In the genomic region with DNA sequence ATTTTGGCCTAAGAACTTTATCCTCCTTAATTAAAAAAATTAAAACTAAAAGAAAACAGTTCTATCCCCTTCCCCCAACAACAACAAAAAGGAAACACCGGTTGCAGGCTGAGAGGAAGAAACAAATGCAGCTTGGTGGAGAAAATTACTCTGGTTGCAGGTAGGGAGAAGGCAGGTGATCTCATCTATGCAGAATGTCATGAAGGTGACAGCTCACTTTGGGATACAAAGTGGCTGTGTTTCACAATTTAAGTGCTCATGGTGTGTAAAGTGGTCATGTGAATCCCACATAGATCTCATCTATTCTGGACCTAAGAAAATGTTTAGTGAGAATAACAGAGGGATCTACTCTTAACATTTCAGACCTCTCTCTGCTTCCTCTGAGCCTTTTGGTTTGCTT, we compare ENCODE assay signal across 19 cellular contexts.
DNase-seq lines count a peak whose midpoint lies in the region; ATAC-seq and TF ChIP-seq lines count a peak whose summit lies in the region.
"Had no signal": no experiment of that assay in that cellular context is flagged by ENCODE, and none has a peak within 500 bp of the region (broad histone marks: within the 10 kb centered on the region; RNA-seq: fewer than 3 reads in every experiment).

No MANE protein-coding gene starts in this region.

- no peak overlapping the region for H2BK5ac ChIP-seq in mesendoderm (ENCODE audit: low read length)

- H3K27ac ChIP-seq in RWPE2 (ENCODE audit: poor library complexity, severe bottlenecking) (peak overlapping the region; percentile 44), foreskin keratinocyte (no peak overlapping the region), mesendoderm (ENCODE audit: low read depth, low read length) (peak overlapping the region; percentile 36)
- H3K27ac ChIP-seq: A549; BLaER1 treated with 17β-estradiol and CSF1 and Interleukin-3, amounts not matched to agents 10 nM and 100 nM; PC-9 had no signal

- H4K5ac ChIP-seq in mesendoderm (ENCODE audit: low read length) = no peak overlapping the region

- H3K4me1 ChIP-seq in RWPE2 (ENCODE audit: insufficient read depth, poor library complexity, severe bottlenecking) (peaks cover 10% of the 10 kb centered on the region), foreskin keratinocyte (peaks cover 18% of the 10 kb centered on the region), mesendoderm (ENCODE audit: control insufficient read depth, low read depth, low read length) (no peaks in the 10 kb centered on the region)
- H3K4me1 ChIP-seq: A549; BLaER1 treated with 17β-estradiol and CSF1 and Interleukin-3, amounts not matched to agents 10 nM and 100 nM had no signal

- no peak overlapping the region for H3K18ac ChIP-seq in mesendoderm (ENCODE audit: low read length)

- H3K79me2 ChIP-seq in mesendoderm (ENCODE audit: control insufficient read depth, insufficient read depth, low read length) = no peaks in the 10 kb centered on the region

- H3K4me3 ChIP-seq in H7 (ENCODE audit: insufficient read depth, low read depth, low read length) (no peak overlapping the region), RWPE2 (ENCODE audit: severe bottlenecking) (no peak overlapping the region), mesendoderm (ENCODE audit: low read length) (no peak overlapping the region)
- H3K4me3 ChIP-seq: A549; BLaER1 treated with 17β-estradiol and CSF1 and Interleukin-3, amounts not matched to agents 10 nM and 100 nM; PC-9 had no signal

- H3K4me2 ChIP-seq in mesendoderm (ENCODE audit: low read length) = no peak overlapping the region
- H3K4me2 ChIP-seq: A549; BLaER1 treated with 17β-estradiol and CSF1 and Interleukin-3, amounts not matched to agents 10 nM and 100 nM; PC-9 had no signal

- no CpG with 5 or more reads among the region's 1 CpG for WGBS in mesendoderm (ENCODE audit: extremely low coverage, insufficient coverage, low lambda C conversion rate)

- H3K27me3 ChIP-seq in H7 (ENCODE audit: control insufficient read depth, insufficient read depth, low read length) (no peaks in the 10 kb centered on the region), RWPE2 (ENCODE audit: insufficient read depth, poor library complexity, severe bottlenecking) (no peaks in the 10 kb centered on the region), foreskin keratinocyte (no peaks in the 10 kb centered on the region), mesendoderm (ENCODE audit: insufficient read depth, low read length, poor library complexity) (no peaks in the 10 kb centered on the region)
- H3K27me3 ChIP-seq: BLaER1 treated with 17β-estradiol and CSF1 and Interleukin-3, amounts not matched to agents 10 nM and 100 nM had no signal

- no peaks in the 10 kb centered on the region for H3K36me3 ChIP-seq in H7 (replicated peaks; ENCODE audit: control insufficient read depth, insufficient read depth, low read length)
- no peaks in the 10 kb centered on the region for H3K36me3 ChIP-seq in RWPE2 (ENCODE audit: low read depth)
- no peaks in the 10 kb centered on the region for H3K36me3 ChIP-seq in mesendoderm (ENCODE audit: control insufficient read depth, insufficient read depth, low read length)
- H3K36me3 ChIP-seq: BLaER1 treated with 17β-estradiol and CSF1 and Interleukin-3, amounts not matched to agents 10 nM and 100 nM had no signal

- H4K8ac ChIP-seq in mesendoderm (ENCODE audit: low read depth, low read length) = no peak overlapping the region

- H2BK120ac ChIP-seq in mesendoderm (ENCODE audit: low read depth, low read length) = no peak overlapping the region

- H3K4ac ChIP-seq in mesendoderm (ENCODE audit: low read depth, low read length) = no peak overlapping the region

- no peak overlapping the region for H3K9ac ChIP-seq in mesendoderm (ENCODE audit: low read length)
- H3K9ac ChIP-seq: BLaER1 treated with 17β-estradiol and CSF1 and Interleukin-3, amounts not matched to agents 10 nM and 100 nM had no signal

- H3K23ac ChIP-seq in mesendoderm (ENCODE audit: low read length) = no peak overlapping the region

- no peak for TF ChIP-seq CTCF in RWPE2 (IDR thresholded peaks at IDR 0.05; ENCODE audit: poor library complexity, severe bottlenecking)
- TF ChIP-seq CTCF in foreskin keratinocyte (conservative IDR thresholded peaks at IDR 0.05) = no peak

- H3K79me1 ChIP-seq in mesendoderm (ENCODE audit: low read length) = no peaks in the 10 kb centered on the region

- H3K56ac ChIP-seq in mesendoderm (ENCODE audit: low read length) = no peak overlapping the region

- H2AK5ac ChIP-seq in mesendoderm (ENCODE audit: low read length) = no peak overlapping the region

- DNase-seq in H7 = peak; percentile 4
- DNase-seq in RWPE2 (ENCODE audit: low spot score) = no peak
- DNase-seq in foreskin keratinocyte = peak; percentile 35 to 66
- DNase-seq in mesendoderm = peak; percentile 90
- DNase-seq in NCI-H69 (lab: John Stamatoyannopoulos, UW) = no peak
- DNase-seq: CD8-positive, alpha-beta memory T cell; DMS79; IMR-90; Karpas-422; NCI-H187 treated with DMSO at 0.1 percent for 48 hours; NCI-H2171; NCI-H446 treated with DMSO at 0.1 percent for 48 hours; NCI-H748 treated with DMSO at 0.1 percent for 48 hours had no signal

- no peak overlapping the region for H2BK15ac ChIP-seq in mesendoderm (replicated peaks; ENCODE audit: low read depth)

- ATAC-seq in RWPE2 (ENCODE audit: low read depth) = peak; percentile 51; the same call in 1 of the 3 replicates
- peak; percentile 76 for ATAC-seq in foreskin keratinocyte
- ATAC-seq in SK-N-SH treated with all-trans-retinoic acid at 6 μM for 48 hours = no peak
- no peak for ATAC-seq in HG03354 (IDR thresholded peaks at IDR 0.05; ENCODE audit: poor library complexity, severe bottlenecking, unreplicated experiment)
- ATAC-seq: A549, HCT116 had no signal

- no peaks in the 10 kb centered on the region for H3K9me3 ChIP-seq in RWPE2 (ENCODE audit: severe bottlenecking)
- H3K9me3 ChIP-seq: A549; BLaER1 treated with 17β-estradiol and CSF1 and Interleukin-3, amounts not matched to agents 10 nM and 100 nM had no signal

TF ChIP-seq in SK-N-SH treated with all-trans-retinoic acid at 6 μM for 48 hours, 23 proteins besides CTCF, POLR2A, EP300 and RAD21 (continues in another document):
- TF ChIP-seq ZFP30 (CRISPR knock-in tag; IDR thresholded peaks at IDR 0.05) (no peak), ESRRG (CRISPR knock-in tag; IDR thresholded peaks at IDR 0.05) (no peak), BACH2 (CRISPR knock-in tag; IDR thresholded peaks at IDR 0.05; ENCODE audit: borderline replicate concordance) (no peak), GLIS3 (CRISPR knock-in tag; IDR thresholded peaks at IDR 0.05) (no peak), TOX (CRISPR knock-in tag; IDR thresholded peaks at IDR 0.05; ENCODE audit: borderline replicate concordance) (no peak)
- TF ChIP-seq, protein P1, sequence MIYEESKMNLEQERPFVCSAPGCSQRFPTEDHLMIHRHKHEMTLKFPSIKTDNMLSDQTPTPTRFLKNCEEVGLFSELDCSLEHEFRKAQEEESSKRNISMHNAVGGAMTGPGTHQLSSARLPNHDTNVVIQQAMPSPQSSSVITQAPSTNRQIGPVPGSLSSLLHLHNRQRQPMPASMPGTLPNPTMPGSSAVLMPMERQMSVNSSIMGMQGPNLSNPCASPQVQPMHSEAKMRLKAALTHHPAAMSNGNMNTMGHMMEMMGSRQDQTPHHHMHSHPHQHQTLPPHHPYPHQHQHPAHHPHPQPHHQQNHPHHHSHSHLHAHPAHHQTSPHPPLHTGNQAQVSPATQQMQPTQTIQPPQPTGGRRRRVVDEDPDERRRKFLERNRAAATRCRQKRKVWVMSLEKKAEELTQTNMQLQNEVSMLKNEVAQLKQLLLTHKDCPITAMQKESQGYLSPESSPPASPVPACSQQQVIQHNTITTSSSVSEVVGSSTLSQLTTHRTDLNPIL (CRISPR knock-in tag; IDR thresholded peaks at IDR 0.05; ENCODE audit: low read depth) = no peak
- TF ChIP-seq, protein P2, sequence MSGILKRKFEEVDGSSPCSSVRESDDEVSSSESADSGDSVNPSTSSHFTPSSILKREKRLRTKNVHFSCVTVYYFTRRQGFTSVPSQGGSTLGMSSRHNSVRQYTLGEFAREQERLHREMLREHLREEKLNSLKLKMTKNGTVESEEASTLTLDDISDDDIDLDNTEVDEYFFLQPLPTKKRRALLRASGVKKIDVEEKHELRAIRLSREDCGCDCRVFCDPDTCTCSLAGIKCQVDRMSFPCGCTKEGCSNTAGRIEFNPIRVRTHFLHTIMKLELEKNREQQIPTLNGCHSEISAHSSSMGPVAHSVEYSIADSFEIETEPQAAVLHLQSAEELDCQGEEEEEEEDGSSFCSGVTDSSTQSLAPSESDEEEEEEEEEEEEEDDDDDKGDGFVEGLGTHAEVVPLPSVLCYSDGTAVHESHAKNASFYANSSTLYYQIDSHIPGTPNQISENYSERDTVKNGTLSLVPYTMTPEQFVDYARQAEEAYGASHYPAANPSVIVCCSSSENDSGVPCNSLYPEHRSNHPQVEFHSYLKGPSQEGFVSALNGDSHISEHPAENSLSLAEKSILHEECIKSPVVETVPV (CRISPR knock-in tag; IDR thresholded peaks at IDR 0.05) = no peak
- TF ChIP-seq, protein P3, sequence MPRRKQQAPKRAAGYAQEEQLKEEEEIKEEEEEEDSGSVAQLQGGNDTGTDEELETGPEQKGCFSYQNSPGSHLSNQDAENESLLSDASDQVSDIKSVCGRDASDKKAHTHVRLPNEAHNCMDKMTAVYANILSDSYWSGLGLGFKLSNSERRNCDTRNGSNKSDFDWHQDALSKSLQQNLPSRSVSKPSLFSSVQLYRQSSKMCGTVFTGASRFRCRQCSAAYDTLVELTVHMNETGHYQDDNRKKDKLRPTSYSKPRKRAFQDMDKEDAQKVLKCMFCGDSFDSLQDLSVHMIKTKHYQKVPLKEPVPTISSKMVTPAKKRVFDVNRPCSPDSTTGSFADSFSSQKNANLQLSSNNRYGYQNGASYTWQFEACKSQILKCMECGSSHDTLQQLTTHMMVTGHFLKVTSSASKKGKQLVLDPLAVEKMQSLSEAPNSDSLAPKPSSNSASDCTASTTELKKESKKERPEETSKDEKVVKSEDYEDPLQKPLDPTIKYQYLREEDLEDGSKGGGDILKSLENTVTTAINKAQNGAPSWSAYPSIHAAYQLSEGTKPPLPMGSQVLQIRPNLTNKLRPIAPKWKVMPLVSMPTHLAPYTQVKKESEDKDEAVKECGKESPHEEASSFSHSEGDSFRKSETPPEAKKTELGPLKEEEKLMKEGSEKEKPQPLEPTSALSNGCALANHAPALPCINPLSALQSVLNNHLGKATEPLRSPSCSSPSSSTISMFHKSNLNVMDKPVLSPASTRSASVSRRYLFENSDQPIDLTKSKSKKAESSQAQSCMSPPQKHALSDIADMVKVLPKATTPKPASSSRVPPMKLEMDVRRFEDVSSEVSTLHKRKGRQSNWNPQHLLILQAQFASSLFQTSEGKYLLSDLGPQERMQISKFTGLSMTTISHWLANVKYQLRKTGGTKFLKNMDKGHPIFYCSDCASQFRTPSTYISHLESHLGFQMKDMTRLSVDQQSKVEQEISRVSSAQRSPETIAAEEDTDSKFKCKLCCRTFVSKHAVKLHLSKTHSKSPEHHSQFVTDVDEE (CRISPR knock-in tag; IDR thresholded peaks at IDR 0.05) = no peak

Comparison
In these comparisons a context has a peak if more than half of its experiments do, and no peak if none do; other contexts are left out.
1. DNase-seq: peak in H7 (single experiment), foreskin keratinocyte (2 of 2) and mesendoderm (single experiment); none in RWPE2 (single experiment) and NCI-H69 (single experiment).
2. ATAC-seq: peak in RWPE2 (single experiment) and foreskin keratinocyte (single experiment); none in SK-N-SH treated with all-trans-retinoic acid at 6 μM for 48 hours (single experiment) and HG03354 (single experiment).